Comparison of ENCODE assay signal across 8 cellular contexts in genomic region chr2:241540766-241541561, GRCh38. TPM values are rescaled to one million over a fixed set of nuclear protein-coding genes. Genes with fewer than 3 reads are reported as not detected.
DNase-seq lines count a peak whose midpoint lies in the region; ATAC-seq and TF ChIP-seq lines count a peak whose summit lies in the region.

No MANE protein-coding gene starts in this region.

- H3K27me3 ChIP-seq in dorsolateral prefrontal cortex (peaks cover 0 to 27% (median 6%) of the 10 kb centered on the region in 45 donors), lung (ENCODE audit: control insufficient read depth, insufficient read depth) (no peaks in the 10 kb centered on the region)

- CTCF ChIA-PET in activated CD4-positive, alpha-beta memory T cell treated with anti-CD3 and anti-CD28 coated beads for 36 hours (lab: Charles Lee): no interaction called here

- H3K27ac ChIP-seq in dorsolateral prefrontal cortex: peak overlapping the region in 51 of 59 donors; percentile 9 to 88 (median 74)
- H3K27ac ChIP-seq in lung (ENCODE audit: low read depth in 1 of 2, low read length in 1 of 2): peak overlapping the region in 1 of 2 donors; percentile 88

- H3K9me3 ChIP-seq in lung (ENCODE audit: control insufficient read depth in 2 of 2, insufficient read depth in 1 of 2, low read length in 1 of 2): peaks cover 0 to 5% of the 10 kb centered on the region in 2 donors

- ATAC-seq in lung (ENCODE audit: insufficient read depth, low FRiP score) (peak; percentile 72), HG02970 (IDR thresholded peaks at IDR 0.05; ENCODE audit: low FRiP score, unreplicated experiment) (no peak)

- TF ChIP-seq RAD21 in Ishikawa (IDR thresholded peaks at IDR 0.05; ENCODE audit: low read depth): no peak

- H3K4me1 ChIP-seq in lung (ENCODE audit: control insufficient read depth in 2 of 2, insufficient read depth in 2 of 2, low read length in 2 of 2): peaks cover 0 to 14% of the 10 kb centered on the region in 2 donors

- TF ChIP-seq CTCF in dorsolateral prefrontal cortex (IDR thresholded peaks at IDR 0.05 in 54 of 56, conservative IDR thresholded peaks at IDR 0.05 in 2 of 56; ENCODE audit: low read depth in 1 of 56, partially characterized antibody in 56 of 56) (no peak), lung (IDR thresholded peaks at IDR 0.05; ENCODE audit: control extremely low read depth, extremely low read depth) (no peak)

- POLR2A ChIA-PET in activated CD4-positive, alpha-beta memory T cell treated with anti-CD3 and anti-CD28 coated beads for 36 hours (lab: Charles Lee): no interaction called here

- no peaks in the 10 kb centered on the region for H3K9me3 Mint-ChIP-seq in activated CD4-positive, alpha-beta memory T cell treated with anti-CD3 and anti-CD28 coated beads for 36 hours

- H3K4me3 ChIP-seq in dorsolateral prefrontal cortex (peak overlapping the region; percentile 23 to 71 (median 52)), lung (peak overlapping the region; percentile 9)

- peak in 8 of 14 donors; percentile 13 to 46 (median 30) for DNase-seq in C1 segment of cervical spinal cord (lab: John Stamatoyannopoulos, UW)
- peak; percentile 75 for DNase-seq in activated CD4-positive, alpha-beta memory T cell treated with anti-CD3 and anti-CD28 coated beads for 36 hours
- peak in 5 of 10 donors; percentile 42 to 74 (median 54) for DNase-seq in dorsolateral prefrontal cortex
- DNase-seq in lung (ENCODE audit: low spot score): peak; percentile 79
- peak; percentile 31 for DNase-seq in stimulated activated CD8-positive, alpha-beta memory T cell treated with anti-CD3 and anti-CD28 coated beads, Interleukin-12 subunit alpha, Interleukin-12 subunit beta, amount 100 ng/mL, for 24 hours (ENCODE audit: extremely low read depth)
- no peak for DNase-seq in SK-N-DZ (ENCODE audit: low spot score)

- WGBS in lung, 2 donors: 7 to 8% methylated on average over 61 to 68 of the region's 68 CpGs

- no peaks in the 10 kb centered on the region for H3K36me3 Mint-ChIP-seq in activated CD4-positive, alpha-beta memory T cell treated with anti-CD3 and anti-CD28 coated beads for 36 hours

- H3K27ac Mint-ChIP-seq in activated CD4-positive, alpha-beta memory T cell treated with anti-CD3 and anti-CD28 coated beads for 36 hours: no peak overlapping the region

- no peak for TF ChIP-seq EP300 in Ishikawa (IDR thresholded peaks at IDR 0.05; ENCODE audit: borderline replicate concordance)

- no peaks in the 10 kb centered on the region for H3K36me3 ChIP-seq in lung (ENCODE audit: control insufficient read depth in 2 of 2, insufficient read depth in 2 of 2, low read length in 2 of 2)

- peaks cover 22% of the 10 kb centered on the region for H3K27me3 Mint-ChIP-seq in activated CD4-positive, alpha-beta memory T cell treated with anti-CD3 and anti-CD28 coated beads for 36 hours

- intact Hi-C loops in activated CD4-positive, alpha-beta memory T cell treated with anti-CD3 and anti-CD28 coated beads for 36 hours (cut with micrococcal nuclease): no loop called here
- intact Hi-C loops in dorsolateral prefrontal cortex (cut with DNase I): no loop called here

- peak overlapping the region; percentile 26 for H3K4me3 Mint-ChIP-seq in activated CD4-positive, alpha-beta memory T cell treated with anti-CD3 and anti-CD28 coated beads for 36 hours

- H3K4me1 Mint-ChIP-seq in activated CD4-positive, alpha-beta memory T cell treated with anti-CD3 and anti-CD28 coated beads for 36 hours (ENCODE audit: low read depth): peaks cover 3% of the 10 kb centered on the region

TF ChIP-seq in Ishikawa, 13 proteins besides CTCF, POLR2A, EP300 and RAD21:
- no peak for TF ChIP-seq YY1 (IDR thresholded peaks at IDR 0.05; ENCODE audit: low read depth)
- 0 out of 2 replicates have a peak, but pooled peaks have one; percentile 21 for TF ChIP-seq ZBTB7A (IDR thresholded peaks at IDR 0.05; ENCODE audit: low read depth)
- TF ChIP-seq CREB1 (IDR thresholded peaks at IDR 0.05; ENCODE audit: low read depth): no peak
- no peak for TF ChIP-seq REST (IDR thresholded peaks at IDR 0.05; ENCODE audit: low read depth)
- no peak for TF ChIP-seq FOXM1 (IDR thresholded peaks at IDR 0.05; ENCODE audit: borderline replicate concordance, low read depth)
- TF ChIP-seq TCF12 (IDR thresholded peaks at IDR 0.05; ENCODE audit: low read depth): no peak
- no peak for TF ChIP-seq EGR1 (IDR thresholded peaks at IDR 0.05)
- TF ChIP-seq NFIC (IDR thresholded peaks at IDR 0.05): no peak
- peak; percentile 98 for TF ChIP-seq MAX (IDR thresholded peaks at IDR 0.05)

RNA-seq across cellular contexts. Expression of gene BOK, which starts 17.6 kb away (rescaled TPM):
- under 1 TPM; 0.07 to 0.10 TPM for total RNA-seq in activated CD4-positive, alpha-beta memory T cell treated with anti-CD3 and anti-CD28 coated beads for 36 hours
- 100 to 1,000 TPM in 17 of 120 experiments, 10 to 100 TPM in 103; 16.7 to 187 (median 53.1) TPM for total RNA-seq in dorsolateral prefrontal cortex
- 10 to 100 TPM; 11.8 to 44.3 TPM for total RNA-seq in lung
- polyA plus RNA-seq in lung: 10 to 100 TPM; 26.8 to 31.5 TPM
- polyA plus RNA-seq in SK-N-DZ (2014; cell fraction: cytosol; rRNA removed): 31.0 and 35.6 TPM in 2 replicates
- 34.4 and 40.9 TPM in 2 replicates for polyA plus RNA-seq in SK-N-DZ (2014; cell fraction: nucleus; rRNA removed)

RNA-seq across cellular contexts. Expression of gene STK25, which starts 32.6 kb away (rescaled TPM):
- 10 to 100 TPM; 97.9 to 99.1 TPM for total RNA-seq in activated CD4-positive, alpha-beta memory T cell treated with anti-CD3 and anti-CD28 coated beads for 36 hours
- total RNA-seq in dorsolateral prefrontal cortex (100 to 1,000 TPM; 138 to 233 (median 178) TPM), lung (100 to 1,000 TPM; 141 to 182 TPM)
- 100 to 1,000 TPM; 126 to 130 TPM for polyA plus RNA-seq in lung
- 342 and 394 TPM in 2 replicates for polyA plus RNA-seq in SK-N-DZ (2014; cell fraction: cytosol; rRNA removed)
- polyA plus RNA-seq in SK-N-DZ (2014; cell fraction: nucleus; rRNA removed): 1,046 and 1,128 TPM in 2 replicates

Comparison
In these comparisons a context has a peak if more than half of its experiments do, and no peak if none do; other contexts are left out.
1. RNA of gene BOK, which starts 17.6 kb away (total RNA-seq): 16.7 to 187 TPM in dorsolateral prefrontal cortex and 11.8 to 44.3 TPM in lung; 0.07 to 0.10 TPM in activated CD4-positive, alpha-beta memory T cell treated with anti-CD3 and anti-CD28 coated beads for 36 hours; every median in the first group is over 10 times any median in the second.